In the genomic region with DNA sequence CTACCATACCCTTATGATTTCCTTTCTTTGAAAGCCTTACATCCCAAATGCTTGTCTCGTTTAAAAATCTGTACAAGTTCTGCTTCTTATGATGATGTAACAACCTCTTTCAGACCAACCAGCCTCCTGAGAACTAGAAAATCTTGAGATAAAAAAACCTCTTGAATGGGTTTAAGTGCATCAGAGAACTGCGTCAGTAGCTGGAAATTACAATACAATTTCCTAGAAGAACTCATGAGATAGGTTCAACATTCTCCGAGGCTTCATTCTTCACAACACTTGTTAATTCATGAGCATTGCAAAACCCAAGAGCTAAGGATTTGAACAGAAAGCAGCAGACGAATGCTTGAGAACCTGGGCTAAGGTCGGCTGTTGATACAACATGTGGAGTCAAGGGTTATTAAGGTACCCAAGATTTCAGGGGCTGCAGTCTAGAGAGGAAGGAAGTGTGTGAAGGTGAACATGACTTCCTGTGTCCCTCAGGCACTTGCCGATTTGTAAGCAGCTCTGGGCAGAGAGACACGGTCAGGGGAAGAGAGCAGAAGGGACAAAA, we compare ENCODE assay signal across 35 cellular contexts.
"Had no signal": no experiment of that assay in that cellular context is flagged by ENCODE, and none has a peak within 500 bp of the region (broad histone marks: within the 10 kb centered on the region; RNA-seq: fewer than 3 reads in every experiment).

No MANE protein-coding gene starts in this region.

- H3K27ac Mint-ChIP-seq: activated B cell treated with CpG ODN at 0.5 μM for 24 hours; activated CD4-positive, alpha-beta memory T cell treated with anti-CD3 and anti-CD28 coated beads for 36 hours; activated naive CD4-positive, alpha-beta T cell treated with anti-CD3 and anti-CD28 coated beads for 36 hours; activated naive CD4-positive, alpha-beta T cell treated with anti-CD3 and anti-CD28 coated beads, Interleukin-2, amount 50 U/mL, for 72 hours; activated T-helper 1 cell treated with anti-CD3 and anti-CD28 coated beads, Interleukin-12 subunit alpha, Interleukin-12 subunit beta, Interleukin-2, Interleukin-4 antibody, amounts not matched to agents 30 ng/mL and 10 ng/mL and 1 ng/mL, durations not matched to agents 14 hours and 24 hours and 36 hours had no signal

- H3K36me3 ChIP-seq: adrenal gland, breast epithelium had no signal

- H3K27me3 ChIP-seq: adrenal gland, body of pancreas, breast epithelium had no signal

- H3K4me1 ChIP-seq: body of pancreas, breast epithelium had no signal

- H3K4me3 ChIP-seq: adrenal gland, body of pancreas, breast epithelium, K562, PC-9 had no signal

- H3K4me3 Mint-ChIP-seq: activated B cell treated with CpG ODN at 0.5 μM for 24 hours; activated CD4-positive, alpha-beta memory T cell treated with anti-CD3 and anti-CD28 coated beads for 36 hours; activated naive CD4-positive, alpha-beta T cell treated with anti-CD3 and anti-CD28 coated beads for 36 hours; activated T-cell treated with anti-CD3 and anti-CD28 coated beads, Interleukin-2, amount 50 U/mL, for 4 hours; activated T-helper 1 cell treated with anti-CD3 and anti-CD28 coated beads, Interleukin-12 subunit alpha, Interleukin-12 subunit beta, Interleukin-2, Interleukin-4 antibody, amounts not matched to agents 30 ng/mL and 10 ng/mL and 1 ng/mL, durations not matched to agents 14 hours and 24 hours and 36 hours had no signal

- ATAC-seq: activated naive CD4-positive, alpha-beta T cell treated with anti-CD3 and anti-CD28 coated beads, Interleukin-2, amount 50 U/mL, for 72 hours; activated T-cell treated with anti-CD3 and anti-CD28 coated beads, Interleukin-2, amount 50 U/mL, for 4 hours; body of pancreas; K562; Right ventricle myocardium inferior; SK-N-SH treated with all-trans-retinoic acid at 6 μM for 48 hours had no signal

- H3K9me3 ChIP-seq: adrenal gland, body of pancreas, breast epithelium had no signal

- H3K4me2 ChIP-seq: PC-9 had no signal

- H3K9me3 Mint-ChIP-seq: activated B cell treated with CpG ODN at 0.5 μM for 24 hours; activated CD4-positive, alpha-beta memory T cell treated with anti-CD3 and anti-CD28 coated beads for 36 hours; activated naive CD4-positive, alpha-beta T cell treated with anti-CD3 and anti-CD28 coated beads for 36 hours; activated naive CD4-positive, alpha-beta T cell treated with anti-CD3 and anti-CD28 coated beads, Interleukin-2, amount 50 U/mL, for 72 hours; activated T-cell treated with anti-CD3 and anti-CD28 coated beads, Interleukin-2, amount 50 U/mL, for 4 hours; activated T-helper 1 cell treated with anti-CD3 and anti-CD28 coated beads, Interleukin-12 subunit alpha, Interleukin-12 subunit beta, Interleukin-2, Interleukin-4 antibody, amounts not matched to agents 30 ng/mL and 10 ng/mL and 1 ng/mL, durations not matched to agents 14 hours and 24 hours and 36 hours had no signal

- H3K27me3 Mint-ChIP-seq: activated B cell treated with CpG ODN at 0.5 μM for 24 hours had no signal

- H2AFZ ChIP-seq: PC-9 had no signal

- H3K36me3 Mint-ChIP-seq: activated CD4-positive, alpha-beta memory T cell treated with anti-CD3 and anti-CD28 coated beads for 36 hours; activated naive CD4-positive, alpha-beta T cell treated with anti-CD3 and anti-CD28 coated beads, Interleukin-2, amount 50 U/mL, for 72 hours had no signal

- H3K27ac ChIP-seq: adrenal gland, body of pancreas, breast epithelium, PC-9, RWPE1, VCaP had no signal

- DNase-seq: activated B cell treated with CpG ODN at 0.5 μM for 24 hours; activated CD4-positive, alpha-beta memory T cell treated with anti-CD3 and anti-CD28 coated beads for 36 hours; activated CD4-positive, alpha-beta T cell treated with anti-CD3 and anti-CD28 coated beads for 4 hours; activated CD4-positive, alpha-beta T cell treated with anti-CD3 and anti-CD28 coated beads, Interleukin-2, amount 50 U/mL, for 1 hour; activated CD4-positive, CD25-positive, alpha-beta regulatory T cell treated with anti-CD3 and anti-CD28 coated beads, Interleukin-2, amount 50 U/mL, for 72 hours; activated CD8-positive, alpha-beta memory T cell treated with anti-CD3 and anti-CD28 coated beads, Interleukin-2, amount 50 U/mL, for 4 hours; activated gamma-delta T cell treated with Interleukin-2 at 50 U/mL for 16 hours; activated naive CD4-positive, alpha-beta T cell treated with anti-CD3 and anti-CD28 coated beads for 36 hours; activated T-cell treated with anti-CD3 and anti-CD28 coated beads for 4 hours; activated T-cell treated with anti-CD3 and anti-CD28 coated beads, Interleukin-2, amount 50 U/mL, for 4 hours; adrenal gland; body of pancreas; NCI-H1092 treated with DMSO at 0.1 percent for 48 hours; NCI-H1417; NCI-H146; NCI-H187; NCI-H2029 treated with DMSO at 0.1 percent for 48 hours; NCI-H2107; NCI-H226; NCI-H524 treated with DMSO at 0.1 percent for 48 hours; NK-92 treated with Interleukin-12 subunit alpha and Interleukin-12 subunit beta, amount 100 ng/mL, for 24 hours; PC-9; SIG-M5; SW 1271; T-helper 1 cell; T-helper 2 cell; T-helper 9 cell had no signal
